In genomic region chr20:52230406-52230805, GRCh38 we compare ENCODE assay signal across 15 cellular contexts. TPM values are rescaled to one million over a fixed set of nuclear protein-coding genes. Genes with fewer than 3 reads are reported as not detected.
DNase-seq lines count a peak whose midpoint lies in the region; ATAC-seq and TF ChIP-seq lines count a peak whose summit lies in the region.
"Had no signal": no experiment of that assay in that cellular context is flagged by ENCODE, and none has a peak within 500 bp of the region (broad histone marks: within the 10 kb centered on the region; RNA-seq: fewer than 3 reads in every experiment).

No MANE protein-coding gene starts in this region.

- H3K36me3 ChIP-seq in GM23248 (ENCODE audit: low read depth) (no peaks in the 10 kb centered on the region), liver (ENCODE audit: control insufficient read depth in 4 of 4, insufficient read depth in 3 of 4, low read depth in 1 of 4, low read length in 3 of 4) (no peaks in the 10 kb centered on the region)
- H3K36me3 ChIP-seq: spleen had no signal

- H3K4me3 Mint-ChIP-seq in activated naive CD4-positive, alpha-beta T cell treated with anti-CD3 and anti-CD28 coated beads for 36 hours, result no peak overlapping the region
- H3K4me3 Mint-ChIP-seq: activated CD4-positive, alpha-beta T cell treated with anti-CD3 and anti-CD28 coated beads, Interleukin-2, amount 10 ng/mL, durations not matched to agents 24 days and 14 days; CD14-positive monocyte; central memory CD8-positive, alpha-beta T cell; natural killer cell treated with Interleukin-12 subunit alpha and Interleukin-12 subunit beta and Interleukin-15 and Interleukin-18, amount 100 ng/mL, for 72 hours had no signal

- H3K79me2 ChIP-seq in GM23248 (ENCODE audit: insufficient read depth), result no peaks in the 10 kb centered on the region

- H3K9me3 ChIP-seq in GM23248 (ENCODE audit: low read depth) (no peaks in the 10 kb centered on the region), liver (ENCODE audit: control insufficient read depth in 4 of 4, low read length in 3 of 4) (no peaks in the 10 kb centered on the region)
- H3K9me3 ChIP-seq: spleen had no signal

- H3F3A ChIP-seq in GM23248 (ENCODE audit: insufficient read depth), result no peaks in the 10 kb centered on the region

- H3K4me1 Mint-ChIP-seq in activated naive CD4-positive, alpha-beta T cell treated with anti-CD3 and anti-CD28 coated beads for 36 hours (ENCODE audit: low read depth), result no peaks in the 10 kb centered on the region
- H3K4me1 Mint-ChIP-seq: activated CD4-positive, alpha-beta T cell treated with anti-CD3 and anti-CD28 coated beads, Interleukin-2, amount 10 ng/mL, durations not matched to agents 24 days and 14 days; CD14-positive monocyte; central memory CD8-positive, alpha-beta T cell had no signal

- H3K27ac ChIP-seq in GM23248 (no peak overlapping the region), liver (ENCODE audit: low read depth in 1 of 2, low read length in 2 of 2) (peak overlapping the region; percentile 54 to 55)
- H3K27ac ChIP-seq: spleen had no signal

- no peak for TF ChIP-seq RAD21 in liver (IDR thresholded peaks at IDR 0.05)

- no peak overlapping the region for H3K27ac Mint-ChIP-seq in activated naive CD4-positive, alpha-beta T cell treated with anti-CD3 and anti-CD28 coated beads for 36 hours
- H3K27ac Mint-ChIP-seq: activated CD4-positive, alpha-beta T cell treated with anti-CD3 and anti-CD28 coated beads, Interleukin-2, amount 10 ng/mL, durations not matched to agents 24 days and 14 days; CD14-positive monocyte; natural killer cell treated with Interleukin-12 subunit alpha and Interleukin-12 subunit beta and Interleukin-15 and Interleukin-18, amount 100 ng/mL, for 72 hours had no signal

- 35 to 39% methylated on average over 3 of the region's 3 CpGs for WGBS in GM23248 (ENCODE audit: low coverage in 1 of 2, low lambda C conversion rate in 2 of 2, missing lambda C conversion rate in 2 of 2), 2 experiments
- 71% methylated on average over 3 of the region's 3 CpGs for WGBS in liver

- CTCF ChIA-PET in activated naive CD4-positive, alpha-beta T cell treated with anti-CD3 and anti-CD28 coated beads for 36 hours (lab: Charles Lee), result interaction anchor here (0.7 kb wide), 1 partner anchor 670 kb away, joined by 3 read pairs; no protein-coding TSS in a partner anchor

- no peaks in the 10 kb centered on the region for H3K36me3 Mint-ChIP-seq in activated naive CD4-positive, alpha-beta T cell treated with anti-CD3 and anti-CD28 coated beads for 36 hours (ENCODE audit: low read depth)
- H3K36me3 Mint-ChIP-seq: CD14-positive monocyte; natural killer cell treated with Interleukin-12 subunit alpha and Interleukin-12 subunit beta and Interleukin-15 and Interleukin-18, amount 100 ng/mL, for 72 hours had no signal

- H3K4me1 ChIP-seq in GM23248 (ENCODE audit: insufficient read depth), result 0 out of 2 replicates have a peak, but pooled peaks cover 7% of the 10 kb centered on the region
- peaks cover 2 to 23% (median 11%) of the 10 kb centered on the region in 4 donors for H3K4me1 ChIP-seq in liver (ENCODE audit: control insufficient read depth in 4 of 4, insufficient read depth in 4 of 4, low read length in 3 of 4)

- H3K4me2 ChIP-seq in GM23248 (ENCODE audit: unreplicated experiment), result no peak overlapping the region

- no peaks in the 10 kb centered on the region for H3K9me3 Mint-ChIP-seq in activated naive CD4-positive, alpha-beta T cell treated with anti-CD3 and anti-CD28 coated beads for 36 hours
- H3K9me3 Mint-ChIP-seq: activated CD4-positive, alpha-beta T cell treated with anti-CD3 and anti-CD28 coated beads, Interleukin-2, amount 10 ng/mL, durations not matched to agents 24 days and 14 days; central memory CD8-positive, alpha-beta T cell; natural killer cell treated with Interleukin-12 subunit alpha and Interleukin-12 subunit beta and Interleukin-15 and Interleukin-18, amount 100 ng/mL, for 72 hours had no signal

- peak; percentile 48 for DNase-seq in COLO829 (ENCODE audit: low spot score)
- peak; percentile 62 for DNase-seq in GM23248
- DNase-seq in RPMI7951 (ENCODE audit: low read depth), result peak; percentile 9
- DNase-seq in activated naive CD4-positive, alpha-beta T cell treated with anti-CD3 and anti-CD28 coated beads for 36 hours, result no peak
- no peak for DNase-seq in left ventricle myocardium superior
- DNase-seq in AG20443 (ENCODE audit: low spot score), result no peak
- DNase-seq: activated CD4-positive, alpha-beta T cell treated with anti-CD3 and anti-CD28 coated beads, Interleukin-2, amount 10 ng/mL, durations not matched to agents 24 days and 14 days; activated gamma-delta T cell; islet precursor cell; spleen had no signal

- TF ChIP-seq CTCF in liver (IDR thresholded peaks at IDR 0.05; ENCODE audit: low read depth, low read length, missing input control), result no peak

- H4K20me1 ChIP-seq in GM23248 (ENCODE audit: insufficient read depth), result no peaks in the 10 kb centered on the region

- in situ Hi-C loops in GM23248 (cut with MboI), result no loop called here

- H3K27me3 Mint-ChIP-seq in activated naive CD4-positive, alpha-beta T cell treated with anti-CD3 and anti-CD28 coated beads for 36 hours (ENCODE audit: low read depth), result peaks cover 2% of the 10 kb centered on the region

- H2AFZ ChIP-seq in GM23248, result no peak overlapping the region

- H3K9ac ChIP-seq in GM23248 (no peak overlapping the region), liver (ENCODE audit: low read depth in 1 of 2, low read length in 2 of 2) (no peak overlapping the region)

- H3K9me2 ChIP-seq in GM23248 (ENCODE audit: insufficient read depth), result no peaks in the 10 kb centered on the region

- ATAC-seq in left ventricle myocardium superior (no peak), HG02885 (IDR thresholded peaks at IDR 0.05; ENCODE audit: poor library complexity, unreplicated experiment) (no peak)
- ATAC-seq: natural killer cell treated with Interleukin-12 subunit alpha and Interleukin-12 subunit beta and Interleukin-15 and Interleukin-18, amount 100 ng/mL, for 72 hours had no signal

- H3K4me3 ChIP-seq in GM23248 (no peak overlapping the region), liver (ENCODE audit: low read depth in 1 of 3, low read length in 3 of 3) (no peak overlapping the region)
- H3K4me3 ChIP-seq: spleen had no signal

- H3K27me3 ChIP-seq in GM23248 (replicated peaks; ENCODE audit: insufficient read depth) (peaks cover 10% of the 10 kb centered on the region), liver (ENCODE audit: control insufficient read depth in 4 of 4, insufficient read depth in 4 of 4, low read length in 3 of 4) (no peaks in the 10 kb centered on the region)

- intact Hi-C loops in activated naive CD4-positive, alpha-beta T cell treated with anti-CD3 and anti-CD28 coated beads for 36 hours (cut with micrococcal nuclease), result no loop called here
- intact Hi-C loops in left ventricle myocardium superior (cut with micrococcal nuclease), result no loop called here

TF ChIP-seq in liver, 16 proteins besides CTCF, POLR2A, EP300 and RAD21 (continues in another document):
- no peak for TF ChIP-seq MAX (IDR thresholded peaks at IDR 0.05)
- no peak for TF ChIP-seq ZBTB33 (IDR thresholded peaks at IDR 0.05)
- no peak for TF ChIP-seq REST (IDR thresholded peaks at IDR 0.05)

RNA-seq across cellular contexts. Expression of gene ZFP64, which starts 38.8 kb away (rescaled TPM):
- 18.0 and 20.8 TPM in 2 replicates for total RNA-seq in GM23248 (2014; rRNA removed; shearing (Covaris generic))
- polyA plus RNA-seq in GM23248 (2016; fragmentation: Nextera tagmentation; extraction: Ambion mirVana), result 14.3 and 15.0 TPM in 2 replicates
- 17.2 and 19.1 TPM in 2 replicates for total RNA-seq in RPMI7951 (2014; rRNA removed; shearing (Covaris generic))
- total RNA-seq in liver, result 1 to 10 TPM; 3.2 to 6.3 TPM
- 1 to 10 TPM; 4.4 to 5.3 TPM for polyA plus RNA-seq in liver
- 10 to 100 TPM; 11.7 to 12.2 TPM for total RNA-seq in activated naive CD4-positive, alpha-beta T cell treated with anti-CD3 and anti-CD28 coated beads for 36 hours
- total RNA-seq in left ventricle myocardium superior, result 9.3 TPM

Comparison
In these comparisons a context has a peak if more than half of its experiments do, and no peak if none do; other contexts are left out.
1. DNase-seq: peak in COLO829 (single experiment), GM23248 (single experiment) and RPMI7951 (single experiment); none in activated naive CD4-positive, alpha-beta T cell treated with anti-CD3 and anti-CD28 coated beads for 36 hours (single experiment), left ventricle myocardium superior (single experiment) and AG20443 (single experiment).